1 cellular context compared by ENCODE assay signal in the genomic region with DNA sequence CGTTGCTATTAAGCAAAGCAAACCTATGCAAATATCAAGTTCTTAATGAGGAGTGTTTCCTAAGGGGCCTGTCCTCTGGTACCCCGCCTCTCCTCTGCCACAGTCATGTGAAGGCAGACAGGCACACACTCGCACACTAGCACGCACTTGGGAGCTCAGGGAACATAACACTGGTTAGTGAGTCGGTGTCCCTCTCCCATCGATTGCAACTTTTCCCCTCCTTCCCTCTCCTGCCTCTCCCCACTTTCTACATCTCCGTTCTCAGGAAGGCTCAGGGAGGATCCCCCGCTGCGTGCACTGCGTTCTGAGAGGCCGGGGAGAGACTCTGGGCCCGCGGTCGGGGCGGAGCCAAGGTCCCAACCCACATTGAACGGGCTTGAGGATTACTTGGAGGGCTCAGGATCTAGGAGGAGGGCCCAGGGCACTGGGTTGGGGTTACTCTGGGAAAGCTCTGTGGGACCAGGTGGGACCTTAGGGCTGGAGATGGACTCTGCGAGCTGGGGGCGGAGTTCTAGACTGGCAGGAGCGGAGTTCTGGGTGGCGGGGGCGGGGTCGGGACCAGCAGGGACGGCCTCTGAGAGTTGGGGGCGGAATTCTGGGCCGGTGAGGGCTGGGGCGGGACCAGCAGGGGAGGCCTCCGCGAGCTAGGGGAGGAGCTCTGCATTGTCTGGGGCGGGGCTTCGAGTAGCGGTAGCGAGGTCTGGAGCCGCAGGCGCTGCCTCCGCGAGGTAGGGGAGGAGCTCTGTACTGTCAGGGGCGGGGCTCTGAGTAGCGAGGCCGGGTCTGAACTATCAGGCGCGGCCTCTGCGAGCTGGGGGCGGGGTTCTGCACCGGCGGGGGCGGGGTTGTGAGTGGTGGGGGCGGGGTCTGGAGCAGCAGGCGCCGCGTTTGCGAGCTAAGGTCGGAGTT.
A peak's percentile ranks its signal among the peaks of the same experiment; 100 is the strongest.
TF ChIP-seq lines count a peak whose summit lies in the region.

No MANE protein-coding gene starts in this region.

TF ChIP-seq in K562, 482 proteins besides CTCF, POLR2A, EP300 and RAD21 (continued from another document and continues in another):
- TF ChIP-seq MLLT1 (IDR thresholded peaks at IDR 0.05) (peak; percentile 66 to 77; a peak in 2 of 4 replicates), NR2C1 (IDR thresholded peaks at IDR 0.05) (no peak), NR2C1 (tag; IDR thresholded peaks at IDR 0.05) (no peak), CBFA2T3 (IDR thresholded peaks at IDR 0.05) (no peak), ZKSCAN8 (CRISPR knock-in tag; IDR thresholded peaks at IDR 0.05) (no peak), DPF2 (IDR thresholded peaks at IDR 0.05) (peak; percentile 64), STAT5A (IDR thresholded peaks at IDR 0.05; ENCODE audit: borderline replicate concordance, low read length) (no peak), MXI1 (IDR thresholded peaks at IDR 0.05; ENCODE audit: low read depth, low read length) (no peak), TEAD4 (IDR thresholded peaks at IDR 0.05; ENCODE audit: low read length) (no peak), TEAD4 (CRISPR knock-in tag; IDR thresholded peaks at IDR 0.05; ENCODE audit: borderline replicate concordance) (no peak), HCFC1 (IDR thresholded peaks at IDR 0.05; ENCODE audit: low read depth, low read length) (no peak), RNF2 (IDR thresholded peaks at IDR 0.05) (no peak), PHF8 (IDR thresholded peaks at IDR 0.05; ENCODE audit: borderline replicate concordance, low read length) (peak; percentile 33; the same call in 1 of the 2 replicates), MYBL2 (IDR thresholded peaks at IDR 0.05; ENCODE audit: low read depth) (no peak), MYBL2 (CRISPR knock-in tag; IDR thresholded peaks at IDR 0.05; ENCODE audit: borderline replicate concordance) (no peak), SIN3B (IDR thresholded peaks at IDR 0.05; ENCODE audit: low read depth) (no peak), ARNT (IDR thresholded peaks at IDR 0.05) (no peak), YY1 (IDR thresholded peaks at IDR 0.05; ENCODE audit: borderline replicate concordance in 1 of 3, control insufficient read depth in 1 of 3, extremely low read depth in 1 of 3, insufficient read depth in 3 of 3, insufficient read length in 1 of 3, insufficient replicate concordance in 2 of 3, low read depth in 1 of 3, low read length in 2 of 3) (peak in 1 of 3 experiments; percentile 7), ZC3H11A (IDR thresholded peaks at IDR 0.05; ENCODE audit: low read depth, low read length) (no peak), HDAC1 (IDR thresholded peaks at IDR 0.05) (peak in 1 of 2 experiments; percentile 78; a peak in 2 of 4 replicates), HBP1 (CRISPR knock-in tag; IDR thresholded peaks at IDR 0.05) (peak; percentile 68), ZNF76 (CRISPR knock-in tag; IDR thresholded peaks at IDR 0.05; ENCODE audit: borderline replicate concordance) (no peak), MAFG (tag; conservative IDR thresholded peaks at IDR 0.05) (no peak), ZNF12 (CRISPR knock-in tag; IDR thresholded peaks at IDR 0.05) (no peak), ZBTB40 (IDR thresholded peaks at IDR 0.05) (peak; percentile 33; the same call in 1 of the 2 replicates), ZBTB40 (CRISPR knock-in tag; IDR thresholded peaks at IDR 0.05) (no peak), ZSCAN29 (IDR thresholded peaks at IDR 0.05) (no peak), HINFP (tag; conservative IDR thresholded peaks at IDR 0.05; ENCODE audit: low read depth) (no peak), ZNF583 (CRISPR knock-in tag; IDR thresholded peaks at IDR 0.05) (no peak), ATF7 (IDR thresholded peaks at IDR 0.05) (peak; percentile 53; the same call in 1 of the 2 replicates), MAFK (IDR thresholded peaks at IDR 0.05; ENCODE audit: low read length) (no peak), ZNF655 (CRISPR knock-in tag; IDR thresholded peaks at IDR 0.05) (no peak), RBM34 (IDR thresholded peaks at IDR 0.05; ENCODE audit: borderline replicate concordance, insufficient read depth, low read length) (no peak)
- TF ChIP-seq, protein P1, sequence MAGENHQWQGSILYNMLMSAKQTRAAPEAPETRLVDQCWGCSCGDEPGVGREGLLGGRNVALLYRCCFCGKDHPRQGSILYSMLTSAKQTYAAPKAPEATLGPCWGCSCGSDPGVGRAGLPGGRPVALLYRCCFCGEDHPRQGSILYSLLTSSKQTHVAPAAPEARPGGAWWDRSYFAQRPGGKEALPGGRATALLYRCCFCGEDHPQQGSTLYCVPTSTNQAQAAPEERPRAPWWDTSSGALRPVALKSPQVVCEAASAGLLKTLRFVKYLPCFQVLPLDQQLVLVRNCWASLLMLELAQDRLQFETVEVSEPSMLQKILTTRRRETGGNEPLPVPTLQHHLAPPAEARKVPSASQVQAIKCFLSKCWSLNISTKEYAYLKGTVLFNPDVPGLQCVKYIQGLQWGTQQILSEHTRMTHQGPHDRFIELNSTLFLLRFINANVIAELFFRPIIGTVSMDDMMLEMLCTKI (IDR thresholded peaks at IDR 0.05; ENCODE audit: partially characterized antibody), result no peak
- TF ChIP-seq, protein P2, sequence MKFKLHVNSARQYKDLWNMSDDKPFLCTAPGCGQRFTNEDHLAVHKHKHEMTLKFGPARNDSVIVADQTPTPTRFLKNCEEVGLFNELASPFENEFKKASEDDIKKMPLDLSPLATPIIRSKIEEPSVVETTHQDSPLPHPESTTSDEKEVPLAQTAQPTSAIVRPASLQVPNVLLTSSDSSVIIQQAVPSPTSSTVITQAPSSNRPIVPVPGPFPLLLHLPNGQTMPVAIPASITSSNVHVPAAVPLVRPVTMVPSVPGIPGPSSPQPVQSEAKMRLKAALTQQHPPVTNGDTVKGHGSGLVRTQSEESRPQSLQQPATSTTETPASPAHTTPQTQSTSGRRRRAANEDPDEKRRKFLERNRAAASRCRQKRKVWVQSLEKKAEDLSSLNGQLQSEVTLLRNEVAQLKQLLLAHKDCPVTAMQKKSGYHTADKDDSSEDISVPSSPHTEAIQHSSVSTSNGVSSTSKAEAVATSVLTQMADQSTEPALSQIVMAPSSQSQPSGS (CRISPR knock-in tag; IDR thresholded peaks at IDR 0.05), result no peak
- TF ChIP-seq, protein P3, sequence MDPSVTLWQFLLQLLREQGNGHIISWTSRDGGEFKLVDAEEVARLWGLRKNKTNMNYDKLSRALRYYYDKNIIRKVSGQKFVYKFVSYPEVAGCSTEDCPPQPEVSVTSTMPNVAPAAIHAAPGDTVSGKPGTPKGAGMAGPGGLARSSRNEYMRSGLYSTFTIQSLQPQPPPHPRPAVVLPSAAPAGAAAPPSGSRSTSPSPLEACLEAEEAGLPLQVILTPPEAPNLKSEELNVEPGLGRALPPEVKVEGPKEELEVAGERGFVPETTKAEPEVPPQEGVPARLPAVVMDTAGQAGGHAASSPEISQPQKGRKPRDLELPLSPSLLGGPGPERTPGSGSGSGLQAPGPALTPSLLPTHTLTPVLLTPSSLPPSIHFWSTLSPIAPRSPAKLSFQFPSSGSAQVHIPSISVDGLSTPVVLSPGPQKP (CRISPR knock-in tag; IDR thresholded peaks at IDR 0.05), result no peak
